In genomic region chr2:74199275-74199701, GRCh38 we compare ENCODE assay signal across 8 cellular contexts. TPM values are rescaled to one million over a fixed set of nuclear protein-coding genes. Genes with fewer than 3 reads are reported as not detected.
DNase-seq lines count a peak whose midpoint lies in the region; ATAC-seq and TF ChIP-seq lines count a peak whose summit lies in the region.

No MANE protein-coding gene starts in this region.

- no peaks in the 10 kb centered on the region for H3K27me3 ChIP-seq in MG63
- no peaks in the 10 kb centered on the region for H3K27me3 ChIP-seq in dorsolateral prefrontal cortex

- peak overlapping the region; percentile 96 for H3K27ac ChIP-seq in C4-2B
- H3K27ac ChIP-seq in dorsolateral prefrontal cortex = peak overlapping the region in 50 of 59 donors; percentile 43 to 92 (median 78)

- peak overlapping the region; percentile 92 to 97 (median 95) for H3K4me3 Mint-ChIP-seq in nephron

- DNase-seq in MG63 (no peak), dorsolateral prefrontal cortex (no peak), NCI-H1417 treated with DMSO at 0.1 percent for 48 hours (lab: John Stamatoyannopoulos, UW) (no peak), NCI-H2029 (lab: John Stamatoyannopoulos, UW) (no peak)

- H3K36me3 ChIP-seq in MG63 = peaks cover 48% of the 10 kb centered on the region

- intact Hi-C loops in dorsolateral prefrontal cortex (cut with DNase I) = loop anchor here (2.0 to 5.0 kb wide), 2 partner anchors 20 to 52 kb away; partner anchors contain the start of genes MOB1A (in 2 of the 2) and BOLA3 (in 1 of the 2)

- no peaks in the 10 kb centered on the region for H3K9me3 ChIP-seq in MG63

- no peaks in the 10 kb centered on the region for H3K9me3 Mint-ChIP-seq in nephron

- peaks cover 35% of the 10 kb centered on the region for H3K4me1 Mint-ChIP-seq in nephron

- H3K36me3 Mint-ChIP-seq in nephron (ENCODE audit: low read depth) = no peaks in the 10 kb centered on the region

- peak overlapping the region; percentile 82 to 96 (median 92) for H3K27ac Mint-ChIP-seq in nephron

- H3K27me3 Mint-ChIP-seq in nephron (ENCODE audit: low read depth) = peaks cover 10% of the 10 kb centered on the region

- peak; percentile 39 for TF ChIP-seq CTCF in C4-2B (conservative IDR thresholded peaks at IDR 0.05)
- TF ChIP-seq CTCF in dorsolateral prefrontal cortex (IDR thresholded peaks at IDR 0.05 in 54 of 56, conservative IDR thresholded peaks at IDR 0.05 in 2 of 56; ENCODE audit: low read depth in 1 of 56, partially characterized antibody in 56 of 56) = peak in 16 of 56 donors; percentile 0 to 27 (median 8)
- peak in 1 of 3 experiments; percentile 2 for TF ChIP-seq CTCF in nephron (IDR thresholded peaks at IDR 0.05; ENCODE audit: unreplicated experiment in 3 of 3)

- H3K4me3 ChIP-seq in MG63 (peak overlapping the region; percentile 100), dorsolateral prefrontal cortex (peak overlapping the region; percentile 59 to 93 (median 80))

- no peak for ATAC-seq in HG02588 (IDR thresholded peaks at IDR 0.05; ENCODE audit: unreplicated experiment)
- no peak for ATAC-seq in GM18907 (IDR thresholded peaks at IDR 0.05; ENCODE audit: unreplicated experiment)

RNA-seq across cellular contexts. Expression of gene MTHFD2, which starts 0.9 kb away (rescaled TPM):
- total RNA-seq in MG63 (2014; rRNA removed; shearing (Covaris generic); ENCODE audit: low replicate concordance) = 445 and 448 TPM in 2 replicates
- total RNA-seq in dorsolateral prefrontal cortex = 10 to 100 TPM in 59 of 120 experiments, 1 to 10 TPM in 61; 3.9 to 33.5 (median 9.8) TPM

RNA-seq across cellular contexts. Expression of gene MOB1A, which starts 20.6 kb away (rescaled TPM):
- 95.6 and 187 TPM in 2 replicates for total RNA-seq in MG63 (2014; rRNA removed; shearing (Covaris generic); ENCODE audit: low replicate concordance)
- 10 to 100 TPM; 19.4 to 66.5 (median 35.5) TPM for total RNA-seq in dorsolateral prefrontal cortex

RNA-seq across cellular contexts. Expression of gene BOLA3, which starts 51.6 kb away (rescaled TPM):
- 132 and 206 TPM in 2 replicates for total RNA-seq in MG63 (2014; rRNA removed; shearing (Covaris generic); ENCODE audit: low replicate concordance)
- total RNA-seq in dorsolateral prefrontal cortex = 10 to 100 TPM; 15.9 to 49.1 (median 32.0) TPM

Comparison
In these comparisons a context has a peak if more than half of its experiments do, and no peak if none do; other contexts are left out.
1. RNA of gene MTHFD2, which starts 0.9 kb away (total RNA-seq): 445 to 448 TPM in MG63; 3.9 to 33.5 TPM in dorsolateral prefrontal cortex; every median in the first group is over 10 times any median in the second.